In the genomic region with DNA sequence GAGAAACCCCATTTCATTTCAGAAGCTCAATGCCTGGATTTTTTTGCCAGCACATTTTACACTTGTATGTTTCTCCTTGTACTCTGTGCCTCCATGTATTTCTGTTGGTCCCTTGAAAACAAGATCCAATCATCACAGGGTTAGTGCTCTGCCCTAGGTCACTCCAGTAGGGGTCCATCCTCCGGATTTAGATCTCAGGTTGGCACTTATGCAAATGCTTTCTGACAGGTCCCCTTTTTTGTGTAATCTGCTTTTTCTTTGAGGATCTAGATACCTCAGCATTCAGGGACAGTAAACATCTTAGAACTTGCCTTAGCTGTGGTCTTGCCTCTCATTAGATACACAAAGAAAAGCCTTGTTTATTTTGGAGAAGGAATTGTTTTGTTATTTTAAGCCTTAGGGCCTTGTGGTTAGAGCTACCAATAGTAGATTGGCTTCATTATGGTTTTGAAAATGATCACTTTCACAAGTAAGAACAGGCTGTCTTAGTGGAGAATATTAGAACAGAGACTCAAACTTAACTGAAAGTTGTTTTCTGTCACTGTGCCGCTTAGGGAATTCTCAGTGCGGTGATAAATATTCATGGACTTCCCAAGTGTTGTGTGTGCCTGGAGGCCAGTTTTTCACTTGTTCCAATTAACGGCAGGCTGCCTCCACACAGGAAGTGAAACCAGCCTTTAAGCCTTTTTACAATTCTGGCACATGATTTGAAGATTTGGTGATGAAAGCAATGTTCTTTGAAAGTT, we compare ENCODE assay signal across 8 cellular contexts. TPM values are rescaled to one million over a fixed set of nuclear protein-coding genes. Genes with fewer than 3 reads are reported as not detected.
A peak's percentile ranks its signal among the peaks of the same experiment; 100 is the strongest.
DNase-seq lines count a peak whose midpoint lies in the region; ATAC-seq and TF ChIP-seq lines count a peak whose summit lies in the region.

No MANE protein-coding gene starts in this region.

- H3K79me2 ChIP-seq in ACC112 (ENCODE audit: control insufficient read depth, insufficient read depth, low read length, unreplicated experiment) = no peaks in the 10 kb centered on the region
- no peaks in the 10 kb centered on the region for H3K79me2 ChIP-seq in GM23338 (replicated peaks; ENCODE audit: insufficient read depth)

- H3K4me1 Mint-ChIP-seq in GM23338 = peaks cover 50% of the 10 kb centered on the region
- H3K4me1 Mint-ChIP-seq in activated T-helper 17 cell treated with anti-CD3 and anti-CD28 coated beads, Interleukin-2, amount 50 U/mL, for 72 hours = peaks cover 8% of the 10 kb centered on the region

- H3K9me3 ChIP-seq in right lobe of liver = no peaks in the 10 kb centered on the region

- H3K36me3 ChIP-seq in ACC112 (ENCODE audit: insufficient read depth, low read length) (no peaks in the 10 kb centered on the region), GM23338 (ENCODE audit: insufficient read depth) (no peaks in the 10 kb centered on the region), right lobe of liver (no peaks in the 10 kb centered on the region)

- peak; percentile 32 for TF ChIP-seq POLR2A in right lobe of liver (IDR thresholded peaks at IDR 0.05)

- H3K27ac ChIP-seq in ACC112 (ENCODE audit: low read depth, low read length) (no peak overlapping the region), GM23338 (ENCODE audit: low read depth) (no peak overlapping the region), right lobe of liver (peak overlapping the region; percentile 17 to 50 (median 31))

- H3K4me3 ChIP-seq in ACC112 (ENCODE audit: low read depth, low read length) (peak overlapping the region; percentile 15; the same call in 1 of the 2 replicates), GM23338 (0 out of 2 replicates have a peak overlapping the region, but pooled peaks have one; percentile 18), right lobe of liver (no peak overlapping the region)

- peak overlapping the region; percentile 49 for H3K4me2 ChIP-seq in GM23338

- H3K4me3 Mint-ChIP-seq in GM23338 = no peak overlapping the region; the same call in 2 of the 3 replicates
- H3K4me3 Mint-ChIP-seq in activated T-helper 17 cell treated with anti-CD3 and anti-CD28 coated beads, Interleukin-2, amount 50 U/mL, for 72 hours = no peak overlapping the region

- no peak for TF ChIP-seq CTCF in GM23338 (conservative IDR thresholded peaks at IDR 0.05; ENCODE audit: low read depth in 2 of 2)
- no peak for TF ChIP-seq CTCF in right lobe of liver (IDR thresholded peaks at IDR 0.05)

- H3K36me3 Mint-ChIP-seq in GM23338 (ENCODE audit: low read depth) = no peaks in the 10 kb centered on the region
- no peaks in the 10 kb centered on the region for H3K36me3 Mint-ChIP-seq in activated T-helper 17 cell treated with anti-CD3 and anti-CD28 coated beads, Interleukin-2, amount 50 U/mL, for 72 hours (ENCODE audit: low read depth)

- WGBS in right lobe of liver (ENCODE audit: insufficient coverage, low coverage, low lambda C conversion rate, missing lambda C conversion rate) = 10% methylated on average over 4 of the region's 4 CpGs

- peaks cover 10% of the 10 kb centered on the region for H3K4me1 ChIP-seq in ACC112 (ENCODE audit: control insufficient read depth, insufficient read depth, low read length, unreplicated experiment)
- peaks cover 41% of the 10 kb centered on the region for H3K4me1 ChIP-seq in GM23338 (ENCODE audit: insufficient read depth)
- H3K4me1 ChIP-seq in right lobe of liver = peaks cover 0 to 68% (median 21%) of the 10 kb centered on the region in 4 donors

- no peaks in the 10 kb centered on the region for H3K27me3 Mint-ChIP-seq in GM23338 (ENCODE audit: insufficient read depth, low read depth, poor library complexity)
- H3K27me3 Mint-ChIP-seq in activated T-helper 17 cell treated with anti-CD3 and anti-CD28 coated beads, Interleukin-2, amount 50 U/mL, for 72 hours = peaks cover 5% of the 10 kb centered on the region

- ATAC-seq in GM23338 (peak; percentile 14; the same call in 1 of the 3 replicates), right lobe of liver (peak; percentile 30 to 55 (median 51))
- ATAC-seq in activated T-helper 17 cell treated with anti-CD3 and anti-CD28 coated beads, Interleukin-2, amount 50 U/mL, for 72 hours (replicated peaks) = peak; percentile 28

- DNase-seq in GM23338 (ENCODE audit: low spot score) (no peak), right lobe of liver (no peak), NCI-H2171 treated with DMSO at 0.1 percent for 48 hours (lab: John Stamatoyannopoulos, UW) (no peak), RKO (ENCODE audit: low spot score) (no peak)
- DNase-seq in NK-92 treated with Interleukin-12 subunit alpha and Interleukin-12 subunit beta, amount 100 ng/mL, for 24 hours (lab: John Stamatoyannopoulos, UW) = no peak
- no peak for DNase-seq in activated CD8-positive, alpha-beta memory T cell treated with anti-CD3 and anti-CD28 coated beads, Interleukin-2, amount 50 U/mL, for 4 hours

- no peak overlapping the region for H3K27ac Mint-ChIP-seq in GM23338
- H3K27ac Mint-ChIP-seq in activated T-helper 17 cell treated with anti-CD3 and anti-CD28 coated beads, Interleukin-2, amount 50 U/mL, for 72 hours = peak overlapping the region; percentile 46

- no peaks in the 10 kb centered on the region for H3K9me3 Mint-ChIP-seq in GM23338
- H3K9me3 Mint-ChIP-seq in activated T-helper 17 cell treated with anti-CD3 and anti-CD28 coated beads, Interleukin-2, amount 50 U/mL, for 72 hours = no peaks in the 10 kb centered on the region

- peaks cover 2% of the 10 kb centered on the region; the same call in 1 of the 2 replicates for H3F3A ChIP-seq in GM23338 (replicated peaks; ENCODE audit: low read depth)

- no peak overlapping the region for H2AFZ ChIP-seq in ACC112 (ENCODE audit: low read length, unreplicated experiment)
- no peak overlapping the region for H2AFZ ChIP-seq in GM23338

- H3K27me3 ChIP-seq in ACC112 (ENCODE audit: insufficient read depth, low read length) = no peaks in the 10 kb centered on the region
- H3K27me3 ChIP-seq in GM23338 (ENCODE audit: insufficient read depth) = no peaks in the 10 kb centered on the region
- no peaks in the 10 kb centered on the region for H3K27me3 ChIP-seq in right lobe of liver

- intact Hi-C loops in right lobe of liver (cut with DNase I) = no loop called here

- H3K9me2 ChIP-seq in GM23338 (ENCODE audit: insufficient read depth) = no peaks in the 10 kb centered on the region

- no peaks in the 10 kb centered on the region for H4K20me1 ChIP-seq in GM23338 (replicated peaks; ENCODE audit: insufficient read depth)

TF ChIP-seq in GM23338, 12 proteins besides CTCF, POLR2A, EP300 and RAD21 (continues in another document):
- TF ChIP-seq POLR2AphosphoS5 (IDR thresholded peaks at IDR 0.05; ENCODE audit: low read depth) = no peak
- no peak for TF ChIP-seq ETS1 (IDR thresholded peaks at IDR 0.05)

RNA-seq across cellular contexts. Expression of gene MERTK, which starts 7.8 kb away (rescaled TPM):
- total RNA-seq in GM23338 (2014; rRNA removed; shearing (Covaris generic)) = 8.7 and 9.0 TPM in 2 replicates
- polyA plus RNA-seq in GM23338 (2016; fragmentation: Nextera tagmentation; extraction: Ambion mirVana) = 2.4 and 3.0 TPM in 2 replicates
- under 1 TPM; 0.43 to 0.87 TPM for total RNA-seq in activated T-helper 17 cell treated with anti-CD3 and anti-CD28 coated beads, Interleukin-2, amount 50 U/mL, for 72 hours
- 10 to 100 TPM; 10.6 to 18.3 (median 13.1) TPM for total RNA-seq in right lobe of liver

RNA-seq across cellular contexts. Expression of gene ANAPC1, which starts 22.2 kb away (rescaled TPM):
- total RNA-seq in GM23338 (2014; rRNA removed; shearing (Covaris generic)) = 148 and 175 TPM in 2 replicates
- polyA plus RNA-seq in GM23338 (2016; fragmentation: Nextera tagmentation; extraction: Ambion mirVana) = 14.0 and 17.8 TPM in 2 replicates
- total RNA-seq in activated T-helper 17 cell treated with anti-CD3 and anti-CD28 coated beads, Interleukin-2, amount 50 U/mL, for 72 hours = 100 to 1,000 TPM in 1 of 2 donors, 10 to 100 TPM in 1; 75.6 to 119 TPM
- 10 to 100 TPM; 14.4 to 40.3 (median 17.7) TPM for total RNA-seq in right lobe of liver

Comparison
In these comparisons a context has a peak if more than half of its experiments do, and no peak if none do; other contexts are left out.
1. H3K27ac ChIP-seq: peak in right lobe of liver (3 of 3); none in ACC112 (single experiment) and GM23338 (single experiment).
2. H3K4me3 ChIP-seq: peak in ACC112 (single experiment) and GM23338 (single experiment); none in right lobe of liver (0 of 3).
3. Peak in every context shown above with its lines, with median percentiles within 50 percentile points of each other: ATAC-seq.